Comparison of ENCODE assay signal across 29 cellular contexts in the genomic region with DNA sequence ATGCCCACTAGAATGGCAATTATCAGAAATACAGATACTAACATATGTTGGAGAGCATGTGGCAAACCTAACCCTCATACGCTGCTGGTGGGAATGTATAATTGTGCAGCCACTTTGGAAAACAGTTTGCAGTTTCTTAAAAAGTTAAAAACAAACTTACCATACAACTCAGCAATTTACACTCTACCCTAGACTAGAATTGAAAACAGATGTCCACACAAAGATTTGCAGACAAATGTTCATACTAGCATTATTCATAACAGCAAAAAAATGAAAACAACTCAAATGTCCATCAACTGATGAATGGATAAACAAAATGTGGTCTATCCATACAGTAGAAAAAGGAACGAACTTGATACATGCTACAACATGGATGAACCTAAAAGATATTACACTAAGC.
"Had no signal": no experiment of that assay in that cellular context is flagged by ENCODE, and none has a peak within 500 bp of the region (broad histone marks: within the 10 kb centered on the region; RNA-seq: fewer than 3 reads in every experiment).

No MANE protein-coding gene starts in this region.

- ATAC-seq: activated CD8-positive, alpha-beta memory T cell treated with anti-CD3 and anti-CD28 coated beads, Interleukin-2, amount 10 ng/mL, durations not matched to agents 7 days and 5 days; activated T-cell treated with anti-CD3 and anti-CD28 coated beads, Interleukin-2, amount 50 U/mL, for 4 hours; activated T-helper 17 cell treated with anti-CD3 and anti-CD28 coated beads, Interleukin-2, amount 50 U/mL, for 72 hours; body of pancreas; Panc1; Right ventricle myocardium inferior; WTC11 had no signal

- H3K36me3 ChIP-seq: MG63 had no signal

- FAIRE-seq: bronchial epithelial cell had no signal

- H3K27me3 ChIP-seq: body of pancreas, MG63 had no signal

- H3K27ac ChIP-seq: body of pancreas, SK-N-MC had no signal

- DNase-seq: activated CD4-positive, alpha-beta T cell treated with anti-CD3 and anti-CD28 coated beads for 48 hours; activated CD4-positive, alpha-beta T cell treated with anti-CD3 and anti-CD28 coated beads, Interleukin-2, amount 50 U/mL, for 48 hours; activated CD4-positive, CD25-positive, alpha-beta regulatory T cell treated with anti-CD3 and anti-CD28 coated beads, Interleukin-2, amount 50 U/mL, for 72 hours; activated CD8-positive, alpha-beta memory T cell treated with anti-CD3 and anti-CD28 coated beads, Interleukin-2, amount 10 ng/mL, durations not matched to agents 7 days and 5 days; activated gamma-delta T cell treated with Interleukin-2 at 50 U/mL for 16 hours; activated naive CD4-positive, alpha-beta T cell treated with anti-CD3 and anti-CD28 coated beads, Interleukin-2, amount 10 ng/mL, durations not matched to agents 7 days and 5 days; activated naive CD8-positive, alpha-beta T cell treated with anti-CD3 and anti-CD28 coated beads, Interleukin-2, amount 10 ng/mL, durations not matched to agents 7 days and 5 days; activated T-cell treated with anti-CD3 and anti-CD28 coated beads, Interleukin-2, amount 50 U/mL, for 4 hours; aorta; body of pancreas; central memory CD4-positive, alpha-beta T cell; MG63; MV-4-11; NCI-H1092 treated with DMSO at 0.1 percent for 48 hours; NCI-H1417 treated with DMSO at 0.1 percent for 48 hours; NCI-H1694; NCI-H2029; NCI-H2107; NCI-H345; NCI-H510A; NCI-H526 treated with DMSO at 0.1 percent for 48 hours; NCI-H82; RPMI8226 had no signal

- H3K9me3 ChIP-seq: body of pancreas, MG63 had no signal

- H3K4me1 ChIP-seq: body of pancreas had no signal

- H3K4me3 ChIP-seq: body of pancreas, MG63, SK-N-MC had no signal
